Comparison of ENCODE assay signal across 8 cellular contexts in the genomic region with DNA sequence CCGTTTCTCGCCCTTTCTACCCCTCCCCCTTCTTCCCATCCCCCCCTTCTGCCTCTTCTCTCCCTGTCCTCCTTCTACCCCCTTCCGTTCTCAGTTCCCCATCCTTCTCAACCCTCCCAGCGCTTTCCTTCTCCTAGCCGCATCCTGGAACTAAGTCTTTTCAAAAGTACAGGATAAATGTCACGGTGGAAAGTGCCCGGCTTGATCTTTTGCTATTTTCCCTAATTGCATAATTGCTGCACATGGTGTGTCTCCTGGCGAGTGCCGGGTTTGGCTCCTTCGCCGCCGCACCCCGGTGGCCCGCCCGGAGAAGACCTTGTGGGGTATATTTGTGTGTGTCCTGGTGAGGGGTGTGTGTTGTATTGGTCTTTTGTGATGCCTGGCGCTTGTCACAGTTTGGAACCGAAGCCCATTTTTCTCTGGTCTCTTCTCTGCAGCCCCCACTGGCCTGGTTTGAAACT. TPM values are rescaled to one million over a fixed set of nuclear protein-coding genes. Genes with fewer than 3 reads are reported as not detected.
A peak's percentile ranks its signal among the peaks of the same experiment; 100 is the strongest.
DNase-seq lines count a peak whose midpoint lies in the region; ATAC-seq, FAIRE-seq and TF ChIP-seq lines count a peak whose summit lies in the region.

No MANE protein-coding gene starts in this region.

- H2AFZ ChIP-seq in OCI-LY3 (ENCODE audit: low read depth, low read length) = peak overlapping the region; percentile 15; the same call in 1 of the 2 replicates

- peaks cover 33% of the 10 kb centered on the region for H4K20me1 ChIP-seq in OCI-LY3 (ENCODE audit: insufficient read depth, low read length)

- H3K9me3 ChIP-seq in OCI-LY3 (ENCODE audit: insufficient read depth, low read length) (no peaks in the 10 kb centered on the region), kidney (ENCODE audit: control insufficient read depth in 1 of 2, low read length in 2 of 2) (no peaks in the 10 kb centered on the region)

- peaks cover 39% of the 10 kb centered on the region for H3K27me3 ChIP-seq in OCI-LY3 (ENCODE audit: low read depth, low read length)
- H3K27me3 ChIP-seq in bronchial epithelial cell (ENCODE audit: control insufficient read depth, insufficient read depth, low read length) = peaks cover 7% of the 10 kb centered on the region

- H3K27ac ChIP-seq in OCI-LY3 (ENCODE audit: low read length) (peak overlapping the region; percentile 47), kidney (ENCODE audit: low read depth in 2 of 2, low read length in 2 of 2) (peak overlapping the region; percentile 73 to 85)

- DNase-seq in GM10266 (ENCODE audit: extremely low spot score) = peak; percentile 41
- peak; percentile 15 for DNase-seq in bronchial epithelial cell (ENCODE audit: low read depth)
- peak; percentile 58 for DNase-seq in kidney
- DNase-seq in stimulated activated CD4-positive, alpha-beta T cell treated with anti-CD3 and anti-CD28 coated beads, Interleukin-12 subunit alpha, Interleukin-12 subunit beta, amount 100 ng/mL, for 4 hours = peak; percentile 10
- DNase-seq in GF-D8 (lab: John Stamatoyannopoulos, UW) = no peak
- DNase-seq in NCI-H510A (lab: John Stamatoyannopoulos, UW) = no peak

- H3K4me1 ChIP-seq in OCI-LY3 (ENCODE audit: low read length) (peaks cover 21% of the 10 kb centered on the region), kidney (ENCODE audit: control insufficient read depth in 1 of 2, insufficient read depth in 1 of 2, low read depth in 1 of 2, low read length in 2 of 2) (peaks cover 0 to 7% of the 10 kb centered on the region in 2 donors)

- ATAC-seq in HG02588 (IDR thresholded peaks at IDR 0.05; ENCODE audit: unreplicated experiment) = peak; percentile 8

- H3K9ac ChIP-seq in OCI-LY3 (ENCODE audit: low read length) (peak overlapping the region; percentile 83), kidney (ENCODE audit: low read length in 2 of 2) (peak overlapping the region; percentile 73 to 77)

- intact Hi-C loops in kidney (cut with DNase I) = no loop called here

- H3K36me3 ChIP-seq in OCI-LY3 (replicated peaks; ENCODE audit: low read depth, low read length) (peaks cover 2% of the 10 kb centered on the region), bronchial epithelial cell (ENCODE audit: control insufficient read depth, insufficient read depth, low read length) (no peaks in the 10 kb centered on the region), kidney (ENCODE audit: control insufficient read depth in 1 of 2, insufficient read depth in 2 of 2, low read length in 2 of 2) (no peaks in the 10 kb centered on the region)

- TF ChIP-seq CTCF in GM10266 (IDR thresholded peaks at IDR 0.05; ENCODE audit: control insufficient read depth, insufficient read depth, low read depth, missing control alignments) (no peak), OCI-LY3 (IDR thresholded peaks at IDR 0.05; ENCODE audit: low read depth, low read length) (0 out of 2 replicates have a peak, but pooled peaks have one; percentile 5), bronchial epithelial cell (IDR thresholded peaks at IDR 0.05; ENCODE audit: insufficient read depth, low read length, severe bottlenecking) (no peak), kidney (IDR thresholded peaks at IDR 0.05; ENCODE audit: borderline replicate concordance, extremely low read depth, insufficient read depth) (no peak)

- FAIRE-seq in bronchial epithelial cell (lab: Jason Lieb, UNC) (no peak), kidney (lab: Jason Lieb, UNC) (no peak)

- peaks cover 52% of the 10 kb centered on the region for H3K79me2 ChIP-seq in OCI-LY3 (ENCODE audit: low read length)

- H3K4me3 ChIP-seq in OCI-LY3 (ENCODE audit: low read length) (peak overlapping the region; percentile 95), bronchial epithelial cell (ENCODE audit: low read depth, low read length) (peak overlapping the region; percentile 98), kidney (ENCODE audit: low read length in 2 of 2) (peak overlapping the region; percentile 88 to 89)

- peak overlapping the region; percentile 94 for H3K4me2 ChIP-seq in OCI-LY3 (ENCODE audit: low read length)

RNA-seq across cellular contexts. Expression of gene UBE2E2, which starts 0.6 kb away (rescaled TPM):
- total RNA-seq in bronchial epithelial cell (61.3 and 67.6 TPM in 2 replicates), kidney (40.9 TPM)
- polyA plus RNA-seq in kidney (ENCODE audit: insufficient read depth, low read depth, low replicate concordance) = 61.7 TPM

Comparison
In these comparisons a context has a peak if more than half of its experiments do, and no peak if none do; other contexts are left out.
1. DNase-seq: peak in GM10266 (single experiment), bronchial epithelial cell (single experiment), kidney (single experiment) and stimulated activated CD4-positive, alpha-beta T cell treated with anti-CD3 and anti-CD28 coated beads, Interleukin-12 subunit alpha, Interleukin-12 subunit beta, amount 100 ng/mL, for 4 hours (single experiment); none in GF-D8 (single experiment) and NCI-H510A (single experiment).
2. Peak in every context shown above with its lines, with median percentiles within 50 percentile points of each other: H3K4me3 ChIP-seq.